8 cellular contexts compared by ENCODE assay signal in genomic region chr1:32817815-32818786, GRCh38.
A peak's percentile ranks its signal among the peaks of the same experiment; 100 is the strongest.
DNase-seq lines count a peak whose midpoint lies in the region; ATAC-seq and TF ChIP-seq lines count a peak whose summit lies in the region.

No MANE protein-coding gene starts in this region.

- TF ChIP-seq CTCF in WERI-Rb-1 (IDR thresholded peaks at IDR 0.05; ENCODE audit: low read depth, low read length): no peak

- H3K27ac ChIP-seq in WERI-Rb-1: peak overlapping the region; percentile 99

- H3K27me3 ChIP-seq in WERI-Rb-1 (ENCODE audit: insufficient read depth, low read depth, severe bottlenecking): no peaks in the 10 kb centered on the region

- H3K4me3 ChIP-seq in WERI-Rb-1 (ENCODE audit: low read depth, low read length): peak overlapping the region; percentile 97

- H3K9me3 ChIP-seq in WERI-Rb-1 (ENCODE audit: severe bottlenecking): no peaks in the 10 kb centered on the region

- DNase-seq in 8988T: peak; percentile 53
- DNase-seq in NCI-H2171 (lab: John Stamatoyannopoulos, UW): peak; percentile 87
- DNase-seq in WERI-Rb-1: peak; percentile 86
- DNase-seq in dedifferentiated amniotic fluid mesenchymal stem cell (ENCODE audit: extremely low spot score): peak; percentile 26
- DNase-seq in kidney tubule cell (ENCODE audit: low spot score): peak; percentile 78
- peak in 2 of 3 donors; percentile 8 to 21 for DNase-seq in stimulated activated CD4-positive, alpha-beta T cell treated with anti-CD3 and anti-CD28 coated beads, Interleukin-12 subunit alpha, Interleukin-12 subunit beta, amount 100 ng/mL, for 48 hours (ENCODE audit: low read depth in 2 of 3, low spot score in 1 of 3)

- TF ChIP-seq POLR2A in GM18505 (IDR thresholded peaks at IDR 0.05; ENCODE audit: borderline replicate concordance, extremely low read depth, insufficient read depth, insufficient read length): no peak

- ATAC-seq in GM18505 (IDR thresholded peaks at IDR 0.05; ENCODE audit: unreplicated experiment) (peak; percentile 15), HG03103 (IDR thresholded peaks at IDR 0.05; ENCODE audit: low read depth, unreplicated experiment) (peak; percentile 10)

- H3K36me3 ChIP-seq in WERI-Rb-1: peaks cover 50% of the 10 kb centered on the region

Comparison
In these comparisons a context has a peak if more than half of its experiments do, and no peak if none do; other contexts are left out.
1. Peak in every context shown above with its lines: DNase-seq, ATAC-seq, H3K4me3 ChIP-seq and H3K27ac ChIP-seq.
2. DNase-seq: peak in every context shown above with its lines; median percentile 87 in NCI-H2171; 86 in WERI-Rb-1; 78 in kidney tubule cell; 53 in 8988T; 26 in dedifferentiated amniotic fluid mesenchymal stem cell; 14 in stimulated activated CD4-positive, alpha-beta T cell treated with anti-CD3 and anti-CD28 coated beads, Interleukin-12 subunit alpha, Interleukin-12 subunit beta, amount 100 ng/mL, for 48 hours.